In genomic region chr20:18440403-18440802, GRCh38 we compare ENCODE assay signal across 25 cellular contexts.
"Had no signal": no experiment of that assay in that cellular context is flagged by ENCODE, and none has a peak within 500 bp of the region (broad histone marks: within the 10 kb centered on the region; RNA-seq: fewer than 3 reads in every experiment).

No MANE protein-coding gene starts in this region.

- H3K27me3 ChIP-seq: brain microvascular endothelial cell, dorsolateral prefrontal cortex had no signal

- H3K36me3 ChIP-seq: brain microvascular endothelial cell, WERI-Rb-1 had no signal

- DNase-seq: activated B cell treated with CpG ODN at 0.5 μM for 24 hours; activated CD4-positive, alpha-beta T cell treated with anti-CD3 and anti-CD28 coated beads for 48 hours; activated CD4-positive, alpha-beta T cell treated with anti-CD3 and anti-CD28 coated beads, Interleukin-2, amount 50 U/mL, for 1 hour; activated CD4-positive, alpha-beta T cell treated with anti-CD3 and anti-CD28 coated beads, Interleukin-2, amount 50 U/mL, for 48 hours; activated CD8-positive, alpha-beta memory T cell treated with anti-CD3 and anti-CD28 coated beads for 24 hours; activated CD8-positive, alpha-beta T cell treated with anti-CD3 and anti-CD28 coated beads for 36 hours; activated effector memory CD4-positive, alpha-beta T cell treated with Interleukin-2 at 50 U/mL for 16 hours; activated gamma-delta T cell treated with Interleukin-2 at 50 U/mL for 16 hours; activated naive CD4-positive, alpha-beta T cell treated with anti-CD3 and anti-CD28 coated beads, Interleukin-2, amount 50 U/mL, for 16 hours; activated naive CD4-positive, alpha-beta T cell treated with Interleukin-2 at 50 U/mL for 16 hours; activated T-cell treated with anti-CD3 and anti-CD28 coated beads, Interleukin-2, amount 50 U/mL, for 4 hours; amniotic stem cell; anterior cingulate cortex; brain microvascular endothelial cell; dorsolateral prefrontal cortex; effector memory CD4-positive, alpha-beta T cell; endodermal cell; foreskin fibroblast; head of caudate nucleus; T1000; WERI-Rb-1 had no signal

- H3K4me3 ChIP-seq: coronary artery, dorsolateral prefrontal cortex had no signal

- H3K27ac ChIP-seq: brain microvascular endothelial cell, coronary artery, dorsolateral prefrontal cortex, WERI-Rb-1 had no signal

- ATAC-seq: activated CD4-positive, CD25-positive, alpha-beta regulatory T cell treated with anti-CD3 and anti-CD28 coated beads, Interleukin-2, amount 50 U/mL, for 24 hours; activated CD8-positive, alpha-beta T cell treated with anti-CD3 and anti-CD28 coated beads for 36 hours; activated T-cell treated with anti-CD3 and anti-CD28 coated beads, Interleukin-2, amount 50 U/mL, for 4 hours; activated T-helper 17 cell treated with anti-CD3 and anti-CD28 coated beads, Interleukin-2, amount 50 U/mL, for 72 hours; esophagus mucosa had no signal
